ENCODE assay signal across 10 cellular contexts in the genomic region with DNA sequence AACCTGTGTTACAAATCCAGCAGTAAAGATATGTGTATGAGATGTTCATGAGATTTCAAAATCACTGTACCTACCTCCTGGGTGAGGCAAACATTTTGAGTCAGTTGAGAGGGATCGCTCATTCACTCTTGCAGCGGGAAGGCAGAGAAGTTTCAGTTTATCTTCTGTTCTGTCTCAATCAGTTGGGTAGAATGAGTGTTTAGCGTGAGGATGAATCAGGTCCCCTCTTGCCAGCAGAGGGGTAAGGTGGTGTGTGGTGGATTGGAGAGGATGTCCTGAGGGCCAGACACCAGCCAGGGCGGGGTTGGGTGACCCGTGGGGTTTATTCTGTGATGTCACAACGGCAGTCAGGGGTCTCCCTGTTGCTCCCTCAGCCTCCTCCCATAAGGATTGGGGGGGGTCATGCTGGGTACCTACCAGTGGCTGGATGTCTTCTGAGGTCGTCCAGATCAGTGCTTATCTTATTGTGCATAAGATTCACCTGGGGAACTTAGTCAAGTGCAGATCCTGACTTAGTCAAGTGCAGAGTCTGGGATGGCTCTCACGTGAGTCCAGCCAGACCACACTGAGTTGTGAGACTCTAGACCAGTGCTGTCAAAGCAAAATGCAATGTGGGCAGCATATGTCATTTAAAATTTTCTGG. TPM values are rescaled to one million over a fixed set of nuclear protein-coding genes. Genes with fewer than 3 reads are reported as not detected.
DNase-seq lines count a peak whose midpoint lies in the region; ATAC-seq and TF ChIP-seq lines count a peak whose summit lies in the region.
"Had no signal": no experiment of that assay in that cellular context is flagged by ENCODE, and none has a peak within 500 bp of the region (broad histone marks: within the 10 kb centered on the region; RNA-seq: fewer than 3 reads in every experiment).

A gene (minus strand): TSS at position 277 of the 643 bp plus-strand sequence. CDS start 155 bp downstream, at position 122.

- peak within 1 kb of the TSS; percentile 15 for H2AFZ ChIP-seq in hepatocyte

- peak within 1 kb of the TSS; percentile 30 for H3K4me2 ChIP-seq in hepatocyte

- H3K27me3 ChIP-seq in hepatocyte: no peaks in the 10 kb centered on the region

- H3K4me1 Mint-ChIP-seq in WTC11: peaks cover 39% of the 10 kb centered on the region
- H3K4me1 Mint-ChIP-seq in stimulated activated naive CD8-positive, alpha-beta T cell treated with anti-CD3 and anti-CD28 coated beads, Interleukin-15, amount 100 ng/mL, for 72 hours: peaks cover 51% of the 10 kb centered on the region

- H3K36me3 Mint-ChIP-seq in WTC11: no peaks in the 10 kb centered on the region

- DNase-seq in activated CD4-positive, alpha-beta T cell treated with anti-CD3 and anti-CD28 coated beads for 48 hours: peak; percentile 61
- no peak for DNase-seq in activated CD4-positive, alpha-beta T cell treated with anti-CD3 and anti-CD28 coated beads for 1 hour
- DNase-seq in WTC11 (ENCODE audit: low spot score) (no peak), hepatocyte (ENCODE audit: low spot score) (no peak), NCI-H345 (lab: John Stamatoyannopoulos, UW) (no peak), GM19238 (ENCODE audit: insufficient read length, low spot score) (no peak)
- no peak for DNase-seq in stimulated activated naive CD8-positive, alpha-beta T cell treated with anti-CD3 and anti-CD28 coated beads, Interleukin-15, amount 100 ng/mL, for 72 hours
- DNase-seq: erythroblast had no signal

- no peaks in the 10 kb centered on the region for H4K20me1 ChIP-seq in hepatocyte (ENCODE audit: insufficient read depth, poor library complexity, severe bottlenecking)

- 84% methylated on average over 8 of the region's 8 CpGs for WGBS in hepatocyte (ENCODE audit: low lambda C conversion rate, missing lambda C conversion rate)

- H3K79me2 ChIP-seq in hepatocyte: no peaks in the 10 kb centered on the region

- peaks cover 3% of the 10 kb centered on the region for H3K27me3 Mint-ChIP-seq in WTC11 (ENCODE audit: low read depth)
- no peaks in the 10 kb centered on the region for H3K27me3 Mint-ChIP-seq in stimulated activated naive CD8-positive, alpha-beta T cell treated with anti-CD3 and anti-CD28 coated beads, Interleukin-15, amount 100 ng/mL, for 72 hours

- POLR2A ChIA-PET in WTC11 (lab: Charles Lee): no interaction called here

- TF ChIP-seq CTCF in WTC11 (IDR thresholded peaks at IDR 0.05) (no peak), hepatocyte (IDR thresholded peaks at IDR 0.05; ENCODE audit: poor library complexity) (no peak)

- H3K27ac ChIP-seq in hepatocyte: peak within 1 kb of the TSS; percentile 99

- H3K36me3 ChIP-seq in hepatocyte (replicated peaks; ENCODE audit: insufficient read depth, low read depth): no peaks in the 10 kb centered on the region

- no peak within 1 kb of the TSS for H3K4me3 ChIP-seq in hepatocyte

- no peaks in the 10 kb centered on the region for H3K9me2 ChIP-seq in hepatocyte (replicated peaks; ENCODE audit: insufficient read depth)

- no peaks in the 10 kb centered on the region for H3K9me3 ChIP-seq in hepatocyte (ENCODE audit: low read depth)

- peak within 1 kb of the TSS; percentile 72; the same call in 1 of the 2 replicates for H3K27ac Mint-ChIP-seq in WTC11
- peak within 1 kb of the TSS; percentile 23 to 99 for H3K27ac Mint-ChIP-seq in stimulated activated naive CD8-positive, alpha-beta T cell treated with anti-CD3 and anti-CD28 coated beads, Interleukin-15, amount 100 ng/mL, for 72 hours

- H3K4me3 Mint-ChIP-seq in WTC11: no peak within 1 kb of the TSS
- no peak within 1 kb of the TSS for H3K4me3 Mint-ChIP-seq in stimulated activated naive CD8-positive, alpha-beta T cell treated with anti-CD3 and anti-CD28 coated beads, Interleukin-15, amount 100 ng/mL, for 72 hours

- CTCF ChIA-PET in WTC11 (lab: Charles Lee): interaction anchor here (0.8 to 5.8 kb wide), 5 partner anchors 24 to 879 kb away, joined by 3 to 47 read pairs (median 5); no protein-coding TSS in a partner anchor

- no peak for ATAC-seq in WTC11
- ATAC-seq in stimulated activated naive CD8-positive, alpha-beta T cell treated with anti-CD3 and anti-CD28 coated beads, Interleukin-15, amount 100 ng/mL, for 72 hours: no peak
- ATAC-seq in GM18873 (IDR thresholded peaks at IDR 0.05; ENCODE audit: low FRiP score, unreplicated experiment): no peak

- H3K9me3 Mint-ChIP-seq in WTC11: peaks cover 6% of the 10 kb centered on the region; the same call in 1 of the 2 replicates
- peaks cover 4 to 7% of the 10 kb centered on the region in 2 donors for H3K9me3 Mint-ChIP-seq in stimulated activated naive CD8-positive, alpha-beta T cell treated with anti-CD3 and anti-CD28 coated beads, Interleukin-15, amount 100 ng/mL, for 72 hours

- peaks cover 42% of the 10 kb centered on the region for H3K4me1 ChIP-seq in hepatocyte (ENCODE audit: insufficient read depth)

TF ChIP-seq in WTC11, 78 proteins besides CTCF, POLR2A, EP300 and RAD21:
- TF ChIP-seq ZNF317 (CRISPR knock-in tag; IDR thresholded peaks at IDR 0.05; ENCODE audit: borderline replicate concordance, low read depth): no peak
- no peak for TF ChIP-seq CBFB (CRISPR knock-in tag; IDR thresholded peaks at IDR 0.05; ENCODE audit: low read depth)
- no peak for TF ChIP-seq NFYB (CRISPR knock-in tag; conservative IDR thresholded peaks at IDR 0.05; ENCODE audit: low read depth)

RNA-seq across cellular contexts. Expression of the gene that starts here (rescaled TPM):
- 0.21 to 0.28 TPM in 2 of 3 replicates, not detected in the other for total RNA-seq in WTC11 (2021)
- total RNA-seq in hepatocyte: 1.5 TPM in 1 of 2 replicates, not detected in the other
- polyA plus RNA-seq in hepatocyte: 0.37 and 0.72 TPM in 2 replicates
- total RNA-seq: HT1080 had no signal
